16 cellular contexts compared by ENCODE assay signal in genomic region chr20:13274311-13274965, GRCh38. TPM values are rescaled to one million over a fixed set of nuclear protein-coding genes. Genes with fewer than 3 reads are reported as not detected.
DNase-seq lines count a peak whose midpoint lies in the region; ATAC-seq and TF ChIP-seq lines count a peak whose summit lies in the region.
"Had no signal": no experiment of that assay in that cellular context is flagged by ENCODE, and none has a peak within 500 bp of the region (broad histone marks: within the 10 kb centered on the region; RNA-seq: fewer than 3 reads in every experiment).

No MANE protein-coding gene starts in this region.

- H3K4me1 Mint-ChIP-seq in glutamatergic neuron (ENCODE audit: low read depth, unreplicated experiment) = peaks cover 37% of the 10 kb centered on the region
- no peaks in the 10 kb centered on the region for H3K4me1 Mint-ChIP-seq in effector memory CD8-positive, alpha-beta T cell (ENCODE audit: low read depth in 2 of 2)
- H3K4me1 Mint-ChIP-seq: CD14-positive monocyte; IgD-negative memory B cell; naive B cell; stimulated activated naive B cell treated with anti-CD40 and anti-IgM and Interleukin-4, amounts not matched to agents 10 μg/mL and 1 μg/mL and 100 μg/mL, for 72 hours had no signal

- peaks cover 3% of the 10 kb centered on the region for H3K27me3 Mint-ChIP-seq in glutamatergic neuron (ENCODE audit: unreplicated experiment)
- peaks cover 0 to 34% of the 10 kb centered on the region in 2 donors for H3K27me3 Mint-ChIP-seq in effector memory CD8-positive, alpha-beta T cell
- H3K27me3 Mint-ChIP-seq: stimulated activated naive B cell treated with anti-CD40 and anti-IgM and Interleukin-4, amounts not matched to agents 10 μg/mL and 1 μg/mL and 100 μg/mL, for 72 hours had no signal

- peak overlapping the region; percentile 86 for H3K27ac Mint-ChIP-seq in glutamatergic neuron (ENCODE audit: unreplicated experiment)
- no peak overlapping the region for H3K27ac Mint-ChIP-seq in effector memory CD8-positive, alpha-beta T cell
- H3K27ac Mint-ChIP-seq: CD14-positive monocyte; IgD-negative memory B cell; naive B cell; stimulated activated naive B cell treated with anti-CD40 and anti-IgM and Interleukin-4, amounts not matched to agents 10 μg/mL and 1 μg/mL and 100 μg/mL, for 72 hours had no signal

- H3K9me3 Mint-ChIP-seq in glutamatergic neuron (ENCODE audit: unreplicated experiment) = no peaks in the 10 kb centered on the region
- H3K9me3 Mint-ChIP-seq in effector memory CD8-positive, alpha-beta T cell = no peaks in the 10 kb centered on the region
- H3K9me3 Mint-ChIP-seq: stimulated activated naive B cell treated with anti-CD40 and anti-IgM and Interleukin-4, amounts not matched to agents 10 μg/mL and 1 μg/mL and 100 μg/mL, for 72 hours had no signal

- H3K4me3 Mint-ChIP-seq in glutamatergic neuron (ENCODE audit: unreplicated experiment) = peak overlapping the region; percentile 55
- no peak overlapping the region for H3K4me3 Mint-ChIP-seq in effector memory CD8-positive, alpha-beta T cell
- H3K4me3 Mint-ChIP-seq: CD14-positive monocyte; IgD-negative memory B cell; naive B cell; stimulated activated naive B cell treated with anti-CD40 and anti-IgM and Interleukin-4, amounts not matched to agents 10 μg/mL and 1 μg/mL and 100 μg/mL, for 72 hours had no signal

- in situ Hi-C loops in GM13977 (cut with MboI; ENCODE audit: low pct_unique_long_range_greater_than_20kb, low sequenced_read_pairs, unreplicated experiment) = no loop called here

- TF ChIP-seq CTCF in glutamatergic neuron (IDR thresholded peaks at IDR 0.05; ENCODE audit: partially characterized antibody, unreplicated experiment) (no peak), GM13977 (IDR thresholded peaks at IDR 0.05; ENCODE audit: extremely low read depth, insufficient read depth, missing control alignments) (no peak)

- ATAC-seq in effector memory CD8-positive, alpha-beta T cell (replicated peaks) = no peak
- ATAC-seq in GM19397 (IDR thresholded peaks at IDR 0.05; ENCODE audit: unreplicated experiment) = no peak
- ATAC-seq: PC-3; right cardiac atrium; stimulated activated naive B cell treated with anti-CD40 and anti-IgM and Interleukin-4, amounts not matched to agents 10 μg/mL and 1 μg/mL and 100 μg/mL, for 72 hours had no signal

- no peaks in the 10 kb centered on the region for H3K36me3 Mint-ChIP-seq in glutamatergic neuron (ENCODE audit: unreplicated experiment)
- H3K36me3 Mint-ChIP-seq in effector memory CD8-positive, alpha-beta T cell (ENCODE audit: insufficient read depth) = no peaks in the 10 kb centered on the region
- H3K36me3 Mint-ChIP-seq: CD14-positive monocyte; IgD-negative memory B cell; naive B cell; stimulated activated naive B cell treated with anti-CD40 and anti-IgM and Interleukin-4, amounts not matched to agents 10 μg/mL and 1 μg/mL and 100 μg/mL, for 72 hours had no signal

- DNase-seq in NCI-H1092 (lab: John Stamatoyannopoulos, UW) (peak; percentile 89), NCI-H2171 (lab: John Stamatoyannopoulos, UW) (peak; percentile 98), glutamatergic neuron (peak; percentile 65), pons (ENCODE audit: low spot score) (peak; percentile 4), GM13977 (ENCODE audit: low spot score) (no peak), T-helper 9 cell (no peak)
- no peak for DNase-seq in effector memory CD8-positive, alpha-beta T cell
- DNase-seq: activated naive CD4-positive, alpha-beta T cell treated with anti-CD3 and anti-CD28 coated beads, Interleukin-2, amount 50 U/mL, for 16 hours; naive B cell; PC-3; stimulated activated CD4-positive, alpha-beta T cell treated with anti-CD3 and anti-CD28 coated beads, Interleukin-4, amount 100 ng/mL, for 4 hours; stimulated activated naive B cell treated with anti-CD40 and anti-IgM and Interleukin-4, amounts not matched to agents 10 μg/mL and 1 μg/mL and 100 μg/mL, for 72 hours had no signal

RNA-seq across cellular contexts. Expression of gene ISM1, which starts 53.4 kb away (rescaled TPM):
- total RNA-seq in glutamatergic neuron (ENCODE audit: unreplicated experiment) = 0.32 TPM
- total RNA-seq: PC-3 had no signal

Comparison
In these comparisons a context has a peak if more than half of its experiments do, and no peak if none do; other contexts are left out.
1. DNase-seq: peak in NCI-H1092 (single experiment), NCI-H2171 (single experiment), glutamatergic neuron (single experiment) and pons (single experiment); none in GM13977 (single experiment), effector memory CD8-positive, alpha-beta T cell (0 of 3) and T-helper 9 cell (single experiment).